ENCODE assay signal across 9 cellular contexts in genomic region chr1:156095906-156096508, GRCh38. TPM values are rescaled to one million over a fixed set of nuclear protein-coding genes. Genes with fewer than 3 reads are reported as not detected.
A peak's percentile ranks its signal among the peaks of the same experiment; 100 is the strongest.
DNase-seq lines count a peak whose midpoint lies in the region; ATAC-seq and TF ChIP-seq lines count a peak whose summit lies in the region.
"Had no signal": no experiment of that assay in that cellular context is flagged by ENCODE, and none has a peak within 500 bp of the region (broad histone marks: within the 10 kb centered on the region; RNA-seq: fewer than 3 reads in every experiment).

No MANE protein-coding gene starts in this region.

- H3K27ac ChIP-seq in ascending aorta: peak overlapping the region; percentile 93 to 96
- peak overlapping the region; percentile 59 for H3K27ac ChIP-seq in muscle layer of colon (ENCODE audit: low read depth, low read length)
- H3K27ac ChIP-seq in vagina: peak overlapping the region; percentile 96

- H3K4me3 ChIP-seq in ascending aorta (no peak overlapping the region), muscle layer of colon (ENCODE audit: low read depth in 1 of 2, low read length in 2 of 2) (peak overlapping the region in 1 of 2 donors; percentile 28), vagina (no peak overlapping the region)

- ATAC-seq in HG03521 (IDR thresholded peaks at IDR 0.05; ENCODE audit: unreplicated experiment) (no peak), GM21360 (IDR thresholded peaks at IDR 0.05; ENCODE audit: unreplicated experiment) (no peak)

- peak; percentile 30 for DNase-seq in stimulated activated CD4-positive, alpha-beta T cell treated with anti-CD3 and anti-CD28 coated beads, Interleukin-1b, Interleukin-23, amount 100 ng/mL, for 48 hours
- DNase-seq in stimulated activated CD4-positive, alpha-beta T cell treated with anti-CD3 and anti-CD28 coated beads, Interleukin-2, amount 100 ng/mL, for 48 hours: no peak
- DNase-seq in ascending aorta (ENCODE audit: low spot score in 2 of 2) (no peak), vagina (ENCODE audit: extremely low spot score in 2 of 2) (no peak), NCI-H1694 treated with DMSO at 0.1 percent for 48 hours (lab: John Stamatoyannopoulos, UW) (no peak)

- TF ChIP-seq POLR2A in vagina (IDR thresholded peaks at IDR 0.05): no peak

- TF ChIP-seq CTCF in ascending aorta (IDR thresholded peaks at IDR 0.05) (no peak), vagina (IDR thresholded peaks at IDR 0.05) (no peak)

- intact Hi-C loops in ascending aorta (cut with DNase I) (loop anchor here (1.0 to 5.0 kb wide), 3 partner anchors 34 to 116 kb away; partner anchors contain the start of gene PMF1), vagina (cut with DNase I) (loop anchor here (2.0 kb wide), 1 partner anchor 35 kb away; no protein-coding TSS in a partner anchor)

- H3K4me1 ChIP-seq in ascending aorta: peaks cover 12 to 19% of the 10 kb centered on the region in 2 donors
- H3K4me1 ChIP-seq in muscle layer of colon (ENCODE audit: insufficient read depth, low read length): peaks cover 23% of the 10 kb centered on the region
- H3K4me1 ChIP-seq in vagina: peaks cover 37% of the 10 kb centered on the region

- H3K36me3 ChIP-seq in ascending aorta (no peaks in the 10 kb centered on the region), muscle layer of colon (ENCODE audit: insufficient read depth, low read length) (no peaks in the 10 kb centered on the region), vagina (no peaks in the 10 kb centered on the region)

- H3K9me3 ChIP-seq in ascending aorta (no peaks in the 10 kb centered on the region), muscle layer of colon (ENCODE audit: low read length) (no peaks in the 10 kb centered on the region), vagina (no peaks in the 10 kb centered on the region)

- no peak overlapping the region for H3K9ac ChIP-seq in muscle layer of colon (ENCODE audit: low read length)

- no peaks in the 10 kb centered on the region for H3K27me3 ChIP-seq in ascending aorta
- no peaks in the 10 kb centered on the region for H3K27me3 ChIP-seq in muscle layer of colon (ENCODE audit: control insufficient read depth in 1 of 2, insufficient read depth in 2 of 2, low read length in 2 of 2)
- H3K27me3 ChIP-seq in vagina: no peaks in the 10 kb centered on the region

RNA-seq across cellular contexts. Expression of gene MEX3A, which starts 13.7 kb away (rescaled TPM):
- total RNA-seq in ascending aorta (1.3 TPM), vagina (1.2 TPM)

RNA-seq across cellular contexts. Expression of gene LMNA, which starts 18.5 kb away (rescaled TPM):
- total RNA-seq in ascending aorta (783 TPM), vagina (436 TPM)

RNA-seq across cellular contexts. Expression of gene RAB25, which starts 35.0 kb away (rescaled TPM):
- total RNA-seq in ascending aorta (not detected), vagina (52.1 TPM)
- total RNA-seq: T-helper 2 cell treated with Interferon-gamma antibody and Interleukin-4, amounts not matched to agents 100 ng/mL and 5 ng/mL, for 36 hours had no signal

RNA-seq across cellular contexts. Expression of gene LAMTOR2, which starts 41.4 kb away (rescaled TPM):
- 43.9 TPM for total RNA-seq in ascending aorta
- 73.9 TPM for total RNA-seq in vagina

RNA-seq across cellular contexts. Expression of gene UBQLN4, which starts 42.4 kb away (rescaled TPM):
- 28.7 TPM for total RNA-seq in ascending aorta
- 27.0 TPM for total RNA-seq in vagina

Comparison
In these comparisons a context has a peak if more than half of its experiments do, and no peak if none do; other contexts are left out.
1. RNA of gene RAB25, which starts 35.0 kb away (total RNA-seq): 52.1 TPM in vagina (single experiment); not detected in ascending aorta (single experiment); every median in the first group is over 10 times any median in the second.
2. Peak in every context shown above with its lines, with median percentiles within 50 percentile points of each other: H3K27ac ChIP-seq.